Comparison of ENCODE assay signal across 13 cellular contexts in the genomic region with DNA sequence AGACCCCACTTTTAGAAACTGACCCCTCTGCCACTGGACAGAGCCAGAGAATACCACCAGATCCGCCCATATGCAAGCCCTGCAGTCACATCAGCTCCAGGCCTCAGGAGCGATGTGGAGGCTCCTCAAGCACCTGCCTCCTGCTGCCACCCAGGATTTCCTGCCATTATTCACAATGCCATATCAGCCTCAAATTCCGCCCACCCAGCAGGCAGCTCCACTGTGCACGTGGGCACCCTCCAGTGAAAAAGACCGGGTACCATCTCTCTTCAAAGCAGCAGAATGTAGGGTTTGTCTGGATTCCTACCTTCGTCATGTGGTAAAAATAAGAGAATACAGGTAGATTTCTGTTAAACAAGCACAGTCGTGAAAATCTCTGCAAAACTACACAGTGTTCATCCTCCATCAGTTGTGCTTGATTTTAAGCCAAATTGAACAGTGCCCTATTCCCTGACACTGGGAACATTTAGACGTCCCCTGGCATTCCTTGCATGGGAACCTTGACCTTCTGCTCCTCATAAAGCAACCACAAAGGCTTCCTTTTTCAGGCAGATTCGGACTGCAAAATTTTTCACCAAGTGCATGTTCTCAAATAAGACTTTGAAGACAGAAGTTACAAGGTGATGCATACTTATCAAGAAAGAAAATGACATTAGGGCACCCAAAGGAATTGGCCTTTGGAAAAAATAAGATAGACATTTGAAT.
"Had no signal": no experiment of that assay in that cellular context is flagged by ENCODE, and none has a peak within 500 bp of the region (broad histone marks: within the 10 kb centered on the region; RNA-seq: fewer than 3 reads in every experiment).

No MANE protein-coding gene starts in this region.

- DNase-seq: activated CD4-positive, alpha-beta T cell treated with anti-CD3 and anti-CD28 coated beads, Interleukin-2, amount 50 U/mL, for 48 hours; activated naive CD4-positive, alpha-beta T cell treated with anti-CD3 and anti-CD28 coated beads for 36 hours; hypothalamus; kidney; mesendoderm; right cardiac atrium; spleen; stomach; T-cell; T1000; thyroid gland had no signal

- H3K27me3 ChIP-seq: cardiac muscle cell, esophagus muscularis mucosa, spleen, stomach, thyroid gland had no signal

- ATAC-seq: right cardiac atrium, T-cell had no signal

- H3K4me3 ChIP-seq: cardiac muscle cell, esophagus muscularis mucosa, spleen, stomach, thyroid gland had no signal

- H3K27ac ChIP-seq: cardiac muscle cell, spleen, thyroid gland had no signal

- H3K36me3 ChIP-seq: cardiac muscle cell had no signal
